8 cellular contexts compared by ENCODE assay signal in genomic region chr5:178113141-178113787, GRCh38. TPM values are rescaled to one million over a fixed set of nuclear protein-coding genes. Genes with fewer than 3 reads are reported as not detected.
A peak's percentile ranks its signal among the peaks of the same experiment; 100 is the strongest.
DNase-seq lines count a peak whose midpoint lies in the region; ATAC-seq, FAIRE-seq and TF ChIP-seq lines count a peak whose summit lies in the region.

Gene N4BP3, plus strand, starts transcription at chr5:178113532. Its CDS starts 6,052 bp downstream, at chr5:178119584.

- peak; percentile 64 for FAIRE-seq in endothelial cell of umbilical vein (lab: Jason Lieb, UNC)

- peak within 1 kb of the TSS; percentile 85 for H3K4me3 Mint-ChIP-seq in nephron progenitor cell

- TF ChIP-seq CTCF in endothelial cell of umbilical vein (IDR thresholded peaks at IDR 0.05; ENCODE audit: extremely low read depth in 1 of 2, insufficient read depth in 1 of 2, low read depth in 1 of 2, low read length in 2 of 2) (peak; percentile 3 to 7), nephron progenitor cell (IDR thresholded peaks at IDR 0.05) (no peak)

- H3K36me3 ChIP-seq in endothelial cell of umbilical vein (ENCODE audit: control insufficient read depth in 2 of 2, extremely low read depth in 1 of 2, insufficient read depth in 2 of 2, low read length in 2 of 2) = no peaks in the 10 kb centered on the region
- H3K36me3 ChIP-seq in subcutaneous abdominal adipose tissue (ENCODE audit: control insufficient read depth in 5 of 5, insufficient read depth in 5 of 5, low read length in 5 of 5) = no peaks in the 10 kb centered on the region

- ATAC-seq in HG02763 (IDR thresholded peaks at IDR 0.05; ENCODE audit: unreplicated experiment) = peak; percentile 41

- H3K27ac ChIP-seq in endothelial cell of umbilical vein (ENCODE audit: insufficient read depth, low read depth, low read length) = no peak within 1 kb of the TSS
- H3K27ac ChIP-seq in subcutaneous abdominal adipose tissue (ENCODE audit: low read depth, low read length) = peak within 1 kb of the TSS; percentile 10

- H3K9ac ChIP-seq in endothelial cell of umbilical vein (replicated peaks; ENCODE audit: extremely low read depth, insufficient read depth, low read length) = peak within 1 kb of the TSS; percentile 46
- peak within 1 kb of the TSS in 2 of 5 donors; percentile 33 to 51 for H3K9ac ChIP-seq in subcutaneous abdominal adipose tissue (ENCODE audit: low read length in 5 of 5)

- dilution Hi-C loops in endothelial cell of umbilical vein (cut with MboI; ENCODE audit: extremely low pct_ligation_motif_present, low sequenced_read_pairs) = no loop called here

- peak; percentile 39 to 56 for DNase-seq in NCI-H2081 (lab: John Stamatoyannopoulos, UW)
- DNase-seq in NCI-H2081 treated with DMSO at 0.1 percent for 48 hours (lab: John Stamatoyannopoulos, UW) = no peak
- DNase-seq in NCI-H2196 treated with DMSO at 0.1 percent for 48 hours (lab: John Stamatoyannopoulos, UW; ENCODE audit: unreplicated experiment) = peak; percentile 55
- peak; percentile 55 to 73 (median 59) for DNase-seq in activated CD8-positive, alpha-beta memory T cell treated with anti-CD3 and anti-CD28 coated beads for 48 hours (ENCODE audit: low read depth in 2 of 3, low spot score in 2 of 3)
- DNase-seq in endothelial cell of umbilical vein (ENCODE audit: low read depth, low spot score) = peak; percentile 56
- DNase-seq in nephron progenitor cell = peak; percentile 86

- intact Hi-C loops in endothelial cell of umbilical vein (cut with micrococcal nuclease) = loop anchor here (1.0 to 10.0 kb wide), 3 partner anchors 17 to 618 kb away; partner anchors contain the start of gene PDLIM7

- H2AFZ ChIP-seq in endothelial cell of umbilical vein (ENCODE audit: low read depth, low read length) = peak within 1 kb of the TSS; percentile 68

- H3K79me2 ChIP-seq in endothelial cell of umbilical vein (ENCODE audit: control insufficient read depth, insufficient read depth, low read length) = peaks cover 9% of the 10 kb centered on the region

- no peak for TF ChIP-seq POLR2A in endothelial cell of umbilical vein (IDR thresholded peaks at IDR 0.05; ENCODE audit: low read depth, low read length)

- POLR2A ChIA-PET in endothelial cell of umbilical vein (lab: Charles Lee) = no interaction called here

- H3K4me2 ChIP-seq in endothelial cell of umbilical vein (ENCODE audit: insufficient read depth, low read length) = peak within 1 kb of the TSS; percentile 72

- H3K36me3 Mint-ChIP-seq in nephron progenitor cell (ENCODE audit: low read depth) = no peaks in the 10 kb centered on the region

- no peaks in the 10 kb centered on the region for H3K9me3 ChIP-seq in endothelial cell of umbilical vein (replicated peaks; ENCODE audit: control insufficient read depth, insufficient read depth, low read length)
- H3K9me3 ChIP-seq in subcutaneous abdominal adipose tissue (ENCODE audit: control insufficient read depth in 5 of 5, low read length in 5 of 5) = peaks cover 0 to 3% (median 0%) of the 10 kb centered on the region in 5 donors

- H3K9me3 Mint-ChIP-seq in nephron progenitor cell = peaks cover 7% of the 10 kb centered on the region

- H3K27me3 ChIP-seq in endothelial cell of umbilical vein (ENCODE audit: control insufficient read depth in 2 of 2, insufficient read depth in 2 of 2, low read length in 2 of 2) (no peaks in the 10 kb centered on the region), subcutaneous abdominal adipose tissue (ENCODE audit: control insufficient read depth in 5 of 5, insufficient read depth in 4 of 5, low read length in 5 of 5) (peaks cover 18 to 42% (median 39%) of the 10 kb centered on the region in 5 donors)

- CTCF ChIA-PET in endothelial cell of umbilical vein (lab: Charles Lee) = interaction anchor here (1.9 kb wide), 1 partner anchor 35 kb away, joined by 6 read pairs; no protein-coding TSS in a partner anchor

- peaks cover 43% of the 10 kb centered on the region for H3K27me3 Mint-ChIP-seq in nephron progenitor cell (ENCODE audit: low read depth, poor library complexity)

- peak within 1 kb of the TSS; percentile 20 to 94 (median 69) for H3K4me3 ChIP-seq in endothelial cell of umbilical vein (replicated peaks in 1 of 3; ENCODE audit: insufficient read depth in 1 of 3, low read depth in 1 of 3, low read length in 3 of 3)
- peak within 1 kb of the TSS in 4 of 5 donors; percentile 48 to 67 (median 57) for H3K4me3 ChIP-seq in subcutaneous abdominal adipose tissue (ENCODE audit: low read depth in 1 of 5, low read length in 5 of 5)

- H3K4me1 ChIP-seq in endothelial cell of umbilical vein (ENCODE audit: control insufficient read depth, extremely low read depth, insufficient read depth, low read length) = peaks cover 37% of the 10 kb centered on the region
- peaks cover 0 to 56% (median 46%) of the 10 kb centered on the region in 5 donors for H3K4me1 ChIP-seq in subcutaneous abdominal adipose tissue (ENCODE audit: control insufficient read depth in 5 of 5, insufficient read depth in 5 of 5, low read length in 5 of 5)

- no TSS peak for BruUV-seq in endothelial cell of umbilical vein (replicated peaks; lab: Mats Ljungman, UMichigan)

- H4K20me1 ChIP-seq in endothelial cell of umbilical vein (replicated peaks; ENCODE audit: control insufficient read depth, extremely low read depth, insufficient read depth, low read length) = no peaks in the 10 kb centered on the region

- H3K4me1 Mint-ChIP-seq in nephron progenitor cell = peaks cover 29% of the 10 kb centered on the region

- H3K27ac Mint-ChIP-seq in nephron progenitor cell = no peak within 1 kb of the TSS

- H3K9me1 ChIP-seq in endothelial cell of umbilical vein (replicated peaks; ENCODE audit: control insufficient read depth, extremely low read depth, insufficient read depth, low read length) = no peaks in the 10 kb centered on the region

TF ChIP-seq in endothelial cell of umbilical vein, 7 proteins besides CTCF, POLR2A, EP300 and RAD21:
- TF ChIP-seq EZH2 (IDR thresholded peaks at IDR 0.05; ENCODE audit: borderline replicate concordance, low read depth, low read length, severe bottlenecking) (no peak), MYC (IDR thresholded peaks at IDR 0.05; ENCODE audit: low read depth, low read length) (no peak), MAX (IDR thresholded peaks at IDR 0.05; ENCODE audit: insufficient read depth, insufficient read length) (no peak), POLR2AphosphoS5 (IDR thresholded peaks at IDR 0.05; ENCODE audit: insufficient read depth, low read depth, low read length) (peak; percentile 67), JUN (IDR thresholded peaks at IDR 0.05; ENCODE audit: borderline replicate concordance, insufficient read depth, insufficient read length, low read depth) (no peak), FOS (IDR thresholded peaks at IDR 0.05; ENCODE audit: borderline replicate concordance, insufficient read depth, low read length) (peak; percentile 52), GATA2 (IDR thresholded peaks at IDR 0.05; ENCODE audit: insufficient read depth, insufficient read length, low read depth, low read length) (no peak)
TF ChIP-seq in endothelial cell of umbilical vein: peak in this region for 2.

RNA-seq across cellular contexts. Expression of gene N4BP3, which starts in this region (rescaled TPM):
- total RNA-seq in endothelial cell of umbilical vein = 38.2 and 40.3 TPM in 2 replicates
- polyA plus RNA-seq in endothelial cell of umbilical vein = 11.8 and 12.5 TPM in 2 replicates
- 8.3 and 10.6 TPM in 2 replicates for polyA plus RNA-seq in endothelial cell of umbilical vein (2011; cell fraction: cytosol; rRNA removed)
- polyA plus RNA-seq in endothelial cell of umbilical vein (2011; cell fraction: nucleus; rRNA removed) = 22.0 TPM in 2 replicates
- polyA plus RNA-seq in endothelial cell of umbilical vein (2012) = 2.4 and 3.4 TPM in 2 replicates
- polyA minus RNA-seq in endothelial cell of umbilical vein = 13.2 and 16.2 TPM in 2 replicates
- polyA minus RNA-seq in endothelial cell of umbilical vein (2011; cell fraction: cytosol; rRNA and poly(A)+ RNA removed) = 0.82 TPM
- 13.2 and 19.0 TPM in 2 replicates for polyA minus RNA-seq in endothelial cell of umbilical vein (2011; cell fraction: nucleus; rRNA and poly(A)+ RNA removed)
